Comparison of ENCODE assay signal across 1 cellular context in the genomic region with DNA sequence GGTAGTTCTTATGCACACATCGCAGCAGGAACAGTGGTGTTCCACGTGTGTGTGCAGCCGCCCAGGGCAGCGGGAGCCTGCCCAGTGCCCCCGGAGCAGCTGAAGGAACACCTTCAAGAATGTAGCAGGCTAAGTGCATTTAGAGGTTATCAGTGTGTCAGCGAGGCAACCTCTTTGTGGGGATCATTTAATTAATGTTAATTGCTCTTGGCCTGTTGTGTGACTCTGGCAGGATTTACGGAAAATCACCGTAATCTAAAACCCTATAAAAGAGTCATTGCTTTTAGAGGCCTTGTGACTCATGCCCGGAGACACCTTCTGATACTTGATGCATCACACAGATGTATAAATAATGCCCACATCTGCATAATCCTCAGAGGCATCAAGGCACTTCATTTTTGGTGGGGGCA.
TF ChIP-seq lines count a peak whose summit lies in the region.

No MANE protein-coding gene starts in this region.

TF ChIP-seq in H1, 55 proteins besides CTCF, POLR2A, EP300 and RAD21 (continued from another document):
- TF ChIP-seq CBX8 (IDR thresholded peaks at IDR 0.05; ENCODE audit: borderline replicate concordance, low read depth, low read length) (no peak), CREB1 (IDR thresholded peaks at IDR 0.05) (no peak), BRCA1 (IDR thresholded peaks at IDR 0.05; ENCODE audit: low read depth, low read length) (no peak), KDM1A (IDR thresholded peaks at IDR 0.05; ENCODE audit: borderline replicate concordance, low read length) (no peak), CHD1 (IDR thresholded peaks at IDR 0.05; ENCODE audit: low read depth, low read length) (no peak), GTF2F1 (IDR thresholded peaks at IDR 0.05; ENCODE audit: borderline replicate concordance, low read depth, low read length) (no peak), RXRA (IDR thresholded peaks at IDR 0.05; ENCODE audit: insufficient read depth, low read depth, low read length) (no peak), HDAC2 (IDR thresholded peaks at IDR 0.05; ENCODE audit: borderline replicate concordance in 1 of 2, low read depth in 2 of 2, low read length in 2 of 2) (no peak), SUZ12 (IDR thresholded peaks at IDR 0.05; ENCODE audit: low read length) (no peak), KDM5A (IDR thresholded peaks at IDR 0.05; ENCODE audit: low read length) (no peak), SP2 (IDR thresholded peaks at IDR 0.05; ENCODE audit: low read length) (no peak), BACH1 (IDR thresholded peaks at IDR 0.05; ENCODE audit: low read length) (no peak)
- TF ChIP-seq, protein P1, sequence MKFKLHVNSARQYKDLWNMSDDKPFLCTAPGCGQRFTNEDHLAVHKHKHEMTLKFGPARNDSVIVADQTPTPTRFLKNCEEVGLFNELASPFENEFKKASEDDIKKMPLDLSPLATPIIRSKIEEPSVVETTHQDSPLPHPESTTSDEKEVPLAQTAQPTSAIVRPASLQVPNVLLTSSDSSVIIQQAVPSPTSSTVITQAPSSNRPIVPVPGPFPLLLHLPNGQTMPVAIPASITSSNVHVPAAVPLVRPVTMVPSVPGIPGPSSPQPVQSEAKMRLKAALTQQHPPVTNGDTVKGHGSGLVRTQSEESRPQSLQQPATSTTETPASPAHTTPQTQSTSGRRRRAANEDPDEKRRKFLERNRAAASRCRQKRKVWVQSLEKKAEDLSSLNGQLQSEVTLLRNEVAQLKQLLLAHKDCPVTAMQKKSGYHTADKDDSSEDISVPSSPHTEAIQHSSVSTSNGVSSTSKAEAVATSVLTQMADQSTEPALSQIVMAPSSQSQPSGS (IDR thresholded peaks at IDR 0.05; ENCODE audit: low read length) = no peak
- TF ChIP-seq, protein P2, sequence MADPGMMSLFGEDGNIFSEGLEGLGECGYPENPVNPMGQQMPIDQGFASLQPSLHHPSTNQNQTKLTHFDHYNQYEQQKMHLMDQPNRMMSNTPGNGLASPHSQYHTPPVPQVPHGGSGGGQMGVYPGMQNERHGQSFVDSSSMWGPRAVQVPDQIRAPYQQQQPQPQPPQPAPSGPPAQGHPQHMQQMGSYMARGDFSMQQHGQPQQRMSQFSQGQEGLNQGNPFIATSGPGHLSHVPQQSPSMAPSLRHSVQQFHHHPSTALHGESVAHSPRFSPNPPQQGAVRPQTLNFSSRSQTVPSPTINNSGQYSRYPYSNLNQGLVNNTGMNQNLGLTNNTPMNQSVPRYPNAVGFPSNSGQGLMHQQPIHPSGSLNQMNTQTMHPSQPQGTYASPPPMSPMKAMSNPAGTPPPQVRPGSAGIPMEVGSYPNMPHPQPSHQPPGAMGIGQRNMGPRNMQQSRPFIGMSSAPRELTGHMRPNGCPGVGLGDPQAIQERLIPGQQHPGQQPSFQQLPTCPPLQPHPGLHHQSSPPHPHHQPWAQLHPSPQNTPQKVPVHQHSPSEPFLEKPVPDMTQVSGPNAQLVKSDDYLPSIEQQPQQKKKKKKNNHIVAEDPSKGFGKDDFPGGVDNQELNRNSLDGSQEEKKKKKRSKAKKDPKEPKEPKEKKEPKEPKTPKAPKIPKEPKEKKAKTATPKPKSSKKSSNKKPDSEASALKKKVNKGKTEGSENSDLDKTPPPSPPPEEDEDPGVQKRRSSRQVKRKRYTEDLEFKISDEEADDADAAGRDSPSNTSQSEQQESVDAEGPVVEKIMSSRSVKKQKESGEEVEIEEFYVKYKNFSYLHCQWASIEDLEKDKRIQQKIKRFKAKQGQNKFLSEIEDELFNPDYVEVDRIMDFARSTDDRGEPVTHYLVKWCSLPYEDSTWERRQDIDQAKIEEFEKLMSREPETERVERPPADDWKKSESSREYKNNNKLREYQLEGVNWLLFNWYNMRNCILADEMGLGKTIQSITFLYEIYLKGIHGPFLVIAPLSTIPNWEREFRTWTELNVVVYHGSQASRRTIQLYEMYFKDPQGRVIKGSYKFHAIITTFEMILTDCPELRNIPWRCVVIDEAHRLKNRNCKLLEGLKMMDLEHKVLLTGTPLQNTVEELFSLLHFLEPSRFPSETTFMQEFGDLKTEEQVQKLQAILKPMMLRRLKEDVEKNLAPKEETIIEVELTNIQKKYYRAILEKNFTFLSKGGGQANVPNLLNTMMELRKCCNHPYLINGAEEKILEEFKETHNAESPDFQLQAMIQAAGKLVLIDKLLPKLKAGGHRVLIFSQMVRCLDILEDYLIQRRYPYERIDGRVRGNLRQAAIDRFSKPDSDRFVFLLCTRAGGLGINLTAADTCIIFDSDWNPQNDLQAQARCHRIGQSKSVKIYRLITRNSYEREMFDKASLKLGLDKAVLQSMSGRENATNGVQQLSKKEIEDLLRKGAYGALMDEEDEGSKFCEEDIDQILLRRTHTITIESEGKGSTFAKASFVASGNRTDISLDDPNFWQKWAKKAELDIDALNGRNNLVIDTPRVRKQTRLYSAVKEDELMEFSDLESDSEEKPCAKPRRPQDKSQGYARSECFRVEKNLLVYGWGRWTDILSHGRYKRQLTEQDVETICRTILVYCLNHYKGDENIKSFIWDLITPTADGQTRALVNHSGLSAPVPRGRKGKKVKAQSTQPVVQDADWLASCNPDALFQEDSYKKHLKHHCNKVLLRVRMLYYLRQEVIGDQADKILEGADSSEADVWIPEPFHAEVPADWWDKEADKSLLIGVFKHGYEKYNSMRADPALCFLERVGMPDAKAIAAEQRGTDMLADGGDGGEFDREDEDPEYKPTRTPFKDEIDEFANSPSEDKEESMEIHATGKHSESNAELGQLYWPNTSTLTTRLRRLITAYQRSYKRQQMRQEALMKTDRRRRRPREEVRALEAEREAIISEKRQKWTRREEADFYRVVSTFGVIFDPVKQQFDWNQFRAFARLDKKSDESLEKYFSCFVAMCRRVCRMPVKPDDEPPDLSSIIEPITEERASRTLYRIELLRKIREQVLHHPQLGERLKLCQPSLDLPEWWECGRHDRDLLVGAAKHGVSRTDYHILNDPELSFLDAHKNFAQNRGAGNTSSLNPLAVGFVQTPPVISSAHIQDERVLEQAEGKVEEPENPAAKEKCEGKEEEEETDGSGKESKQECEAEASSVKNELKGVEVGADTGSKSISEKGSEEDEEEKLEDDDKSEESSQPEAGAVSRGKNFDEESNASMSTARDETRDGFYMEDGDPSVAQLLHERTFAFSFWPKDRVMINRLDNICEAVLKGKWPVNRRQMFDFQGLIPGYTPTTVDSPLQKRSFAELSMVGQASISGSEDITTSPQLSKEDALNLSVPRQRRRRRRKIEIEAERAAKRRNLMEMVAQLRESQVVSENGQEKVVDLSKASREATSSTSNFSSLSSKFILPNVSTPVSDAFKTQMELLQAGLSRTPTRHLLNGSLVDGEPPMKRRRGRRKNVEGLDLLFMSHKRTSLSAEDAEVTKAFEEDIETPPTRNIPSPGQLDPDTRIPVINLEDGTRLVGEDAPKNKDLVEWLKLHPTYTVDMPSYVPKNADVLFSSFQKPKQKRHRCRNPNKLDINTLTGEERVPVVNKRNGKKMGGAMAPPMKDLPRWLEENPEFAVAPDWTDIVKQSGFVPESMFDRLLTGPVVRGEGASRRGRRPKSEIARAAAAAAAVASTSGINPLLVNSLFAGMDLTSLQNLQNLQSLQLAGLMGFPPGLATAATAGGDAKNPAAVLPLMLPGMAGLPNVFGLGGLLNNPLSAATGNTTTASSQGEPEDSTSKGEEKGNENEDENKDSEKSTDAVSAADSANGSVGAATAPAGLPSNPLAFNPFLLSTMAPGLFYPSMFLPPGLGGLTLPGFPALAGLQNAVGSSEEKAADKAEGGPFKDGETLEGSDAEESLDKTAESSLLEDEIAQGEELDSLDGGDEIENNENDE (IDR thresholded peaks at IDR 0.05; ENCODE audit: insufficient replicate concordance, low read length) = no peak
